In the genomic region with DNA sequence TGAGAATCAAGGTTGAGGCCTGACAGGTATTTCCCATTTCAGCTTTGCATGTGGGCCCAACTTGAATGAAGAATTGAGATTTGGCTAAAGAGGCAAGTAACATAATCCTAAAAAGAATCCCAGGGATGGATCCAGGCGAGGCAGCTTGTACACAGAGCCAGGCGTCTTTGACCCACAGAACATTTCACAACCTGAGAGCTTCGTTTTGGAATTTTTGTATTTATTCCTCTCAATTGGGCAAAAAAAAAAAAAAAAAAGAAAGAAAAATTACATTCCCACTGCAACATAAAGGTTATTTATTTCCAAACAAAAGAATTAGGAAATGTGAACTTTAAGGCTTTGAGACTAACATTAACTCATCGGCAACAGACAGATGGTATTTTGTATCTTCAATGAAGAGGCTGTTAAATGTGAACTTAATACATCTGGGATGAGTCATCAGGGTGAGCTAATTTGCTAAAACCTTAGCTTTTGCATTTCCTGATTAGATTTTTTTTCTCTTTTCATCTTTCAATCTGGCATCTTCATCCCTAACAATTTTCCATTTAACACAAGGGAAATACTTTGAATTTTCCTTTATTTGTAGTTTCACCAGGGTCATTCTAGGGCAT, we compare ENCODE assay signal across 1 cellular context.
A peak's percentile ranks its signal among the peaks of the same experiment; 100 is the strongest.
TF ChIP-seq lines count a peak whose summit lies in the region.

No MANE protein-coding gene starts in this region.

TF ChIP-seq in HEK293, 187 proteins besides CTCF, POLR2A, EP300 and RAD21 (continued from another document):
- TF ChIP-seq REST (tag by site-specific recombination; IDR thresholded peaks at IDR 0.05) = no peak
- no peak for TF ChIP-seq ZNF133 (tag by site-specific recombination; IDR thresholded peaks at IDR 0.05)
- no peak for TF ChIP-seq SP2 (tag by site-specific recombination; IDR thresholded peaks at IDR 0.05)
- TF ChIP-seq, protein P1, sequence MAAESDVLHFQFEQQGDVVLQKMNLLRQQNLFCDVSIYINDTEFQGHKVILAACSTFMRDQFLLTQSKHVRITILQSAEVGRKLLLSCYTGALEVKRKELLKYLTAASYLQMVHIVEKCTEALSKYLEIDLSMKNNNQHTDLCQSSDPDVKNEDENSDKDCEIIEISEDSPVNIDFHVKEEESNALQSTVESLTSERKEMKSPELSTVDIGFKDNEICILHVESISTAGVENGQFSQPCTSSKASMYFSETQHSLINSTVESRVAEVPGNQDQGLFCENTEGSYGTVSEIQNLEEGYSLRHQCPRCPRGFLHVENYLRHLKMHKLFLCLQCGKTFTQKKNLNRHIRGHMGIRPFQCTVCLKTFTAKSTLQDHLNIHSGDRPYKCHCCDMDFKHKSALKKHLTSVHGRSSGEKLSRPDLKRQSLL (tag by site-specific recombination; IDR thresholded peaks at IDR 0.05) = no peak
- TF ChIP-seq ZNF768 (tag by site-specific recombination; IDR thresholded peaks at IDR 0.05) = no peak
- TF ChIP-seq, protein P2, sequence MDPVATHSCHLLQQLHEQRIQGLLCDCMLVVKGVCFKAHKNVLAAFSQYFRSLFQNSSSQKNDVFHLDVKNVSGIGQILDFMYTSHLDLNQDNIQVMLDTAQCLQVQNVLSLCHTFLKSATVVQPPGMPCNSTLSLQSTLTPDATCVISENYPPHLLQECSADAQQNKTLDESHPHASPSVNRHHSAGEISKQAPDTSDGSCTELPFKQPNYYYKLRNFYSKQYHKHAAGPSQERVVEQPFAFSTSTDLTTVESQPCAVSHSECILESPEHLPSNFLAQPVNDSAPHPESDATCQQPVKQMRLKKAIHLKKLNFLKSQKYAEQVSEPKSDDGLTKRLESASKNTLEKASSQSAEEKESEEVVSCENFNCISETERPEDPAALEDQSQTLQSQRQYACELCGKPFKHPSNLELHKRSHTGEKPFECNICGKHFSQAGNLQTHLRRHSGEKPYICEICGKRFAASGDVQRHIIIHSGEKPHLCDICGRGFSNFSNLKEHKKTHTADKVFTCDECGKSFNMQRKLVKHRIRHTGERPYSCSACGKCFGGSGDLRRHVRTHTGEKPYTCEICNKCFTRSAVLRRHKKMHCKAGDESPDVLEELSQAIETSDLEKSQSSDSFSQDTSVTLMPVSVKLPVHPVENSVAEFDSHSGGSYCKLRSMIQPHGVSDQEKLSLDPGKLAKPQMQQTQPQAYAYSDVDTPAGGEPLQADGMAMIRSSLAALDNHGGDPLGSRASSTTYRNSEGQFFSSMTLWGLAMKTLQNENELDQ (tag by site-specific recombination; IDR thresholded peaks at IDR 0.05; ENCODE audit: low read depth) = no peak
- TF ChIP-seq, protein P3, sequence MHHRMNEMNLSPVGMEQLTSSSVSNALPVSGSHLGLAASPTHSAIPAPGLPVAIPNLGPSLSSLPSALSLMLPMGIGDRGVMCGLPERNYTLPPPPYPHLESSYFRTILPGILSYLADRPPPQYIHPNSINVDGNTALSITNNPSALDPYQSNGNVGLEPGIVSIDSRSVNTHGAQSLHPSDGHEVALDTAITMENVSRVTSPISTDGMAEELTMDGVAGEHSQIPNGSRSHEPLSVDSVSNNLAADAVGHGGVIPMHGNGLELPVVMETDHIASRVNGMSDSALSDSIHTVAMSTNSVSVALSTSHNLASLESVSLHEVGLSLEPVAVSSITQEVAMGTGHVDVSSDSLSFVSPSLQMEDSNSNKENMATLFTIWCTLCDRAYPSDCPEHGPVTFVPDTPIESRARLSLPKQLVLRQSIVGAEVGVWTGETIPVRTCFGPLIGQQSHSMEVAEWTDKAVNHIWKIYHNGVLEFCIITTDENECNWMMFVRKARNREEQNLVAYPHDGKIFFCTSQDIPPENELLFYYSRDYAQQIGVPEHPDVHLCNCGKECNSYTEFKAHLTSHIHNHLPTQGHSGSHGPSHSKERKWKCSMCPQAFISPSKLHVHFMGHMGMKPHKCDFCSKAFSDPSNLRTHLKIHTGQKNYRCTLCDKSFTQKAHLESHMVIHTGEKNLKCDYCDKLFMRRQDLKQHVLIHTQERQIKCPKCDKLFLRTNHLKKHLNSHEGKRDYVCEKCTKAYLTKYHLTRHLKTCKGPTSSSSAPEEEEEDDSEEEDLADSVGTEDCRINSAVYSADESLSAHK (tag by site-specific recombination; IDR thresholded peaks at IDR 0.05) = no peak
- TF ChIP-seq ZNF175 (tag by site-specific recombination; IDR thresholded peaks at IDR 0.05) = no peak
- TF ChIP-seq, protein P4, sequence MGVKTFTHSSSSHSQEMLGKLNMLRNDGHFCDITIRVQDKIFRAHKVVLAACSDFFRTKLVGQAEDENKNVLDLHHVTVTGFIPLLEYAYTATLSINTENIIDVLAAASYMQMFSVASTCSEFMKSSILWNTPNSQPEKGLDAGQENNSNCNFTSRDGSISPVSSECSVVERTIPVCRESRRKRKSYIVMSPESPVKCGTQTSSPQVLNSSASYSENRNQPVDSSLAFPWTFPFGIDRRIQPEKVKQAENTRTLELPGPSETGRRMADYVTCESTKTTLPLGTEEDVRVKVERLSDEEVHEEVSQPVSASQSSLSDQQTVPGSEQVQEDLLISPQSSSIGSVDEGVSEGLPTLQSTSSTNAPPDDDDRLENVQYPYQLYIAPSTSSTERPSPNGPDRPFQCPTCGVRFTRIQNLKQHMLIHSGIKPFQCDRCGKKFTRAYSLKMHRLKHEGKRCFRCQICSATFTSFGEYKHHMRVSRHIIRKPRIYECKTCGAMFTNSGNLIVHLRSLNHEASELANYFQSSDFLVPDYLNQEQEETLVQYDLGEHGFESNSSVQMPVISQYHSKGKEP (tag by site-specific recombination; IDR thresholded peaks at IDR 0.05) = no peak
- TF ChIP-seq ZNF610 (tag by site-specific recombination; IDR thresholded peaks at IDR 0.05; ENCODE audit: borderline replicate concordance) = no peak
- TF ChIP-seq, protein P5, sequence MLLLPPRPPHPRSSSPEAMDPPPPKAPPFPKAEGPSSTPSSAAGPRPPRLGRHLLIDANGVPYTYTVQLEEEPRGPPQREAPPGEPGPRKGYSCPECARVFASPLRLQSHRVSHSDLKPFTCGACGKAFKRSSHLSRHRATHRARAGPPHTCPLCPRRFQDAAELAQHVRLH (tag by site-specific recombination; IDR thresholded peaks at IDR 0.05) = no peak
- TF ChIP-seq ZNF629 (tag by site-specific recombination; IDR thresholded peaks at IDR 0.05) = 0 out of 2 replicates have a peak, but pooled peaks have one; percentile 19
- TF ChIP-seq ZNF560 (tag by site-specific recombination; IDR thresholded peaks at IDR 0.05; ENCODE audit: borderline replicate concordance) = no peak
- TF ChIP-seq ZNF366 (tag by site-specific recombination; conservative IDR thresholded peaks at IDR 0.05) = no peak
- TF ChIP-seq, protein P6, sequence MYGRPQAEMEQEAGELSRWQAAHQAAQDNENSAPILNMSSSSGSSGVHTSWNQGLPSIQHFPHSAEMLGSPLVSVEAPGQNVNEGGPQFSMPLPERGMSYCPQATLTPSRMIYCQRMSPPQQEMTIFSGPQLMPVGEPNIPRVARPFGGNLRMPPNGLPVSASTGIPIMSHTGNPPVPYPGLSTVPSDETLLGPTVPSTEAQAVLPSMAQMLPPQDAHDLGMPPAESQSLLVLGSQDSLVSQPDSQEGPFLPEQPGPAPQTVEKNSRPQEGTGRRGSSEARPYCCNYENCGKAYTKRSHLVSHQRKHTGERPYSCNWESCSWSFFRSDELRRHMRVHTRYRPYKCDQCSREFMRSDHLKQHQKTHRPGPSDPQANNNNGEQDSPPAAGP (tag by site-specific recombination; IDR thresholded peaks at IDR 0.05) = no peak
- no peak for TF ChIP-seq RBAK (tag by site-specific recombination; IDR thresholded peaks at IDR 0.05)
- no peak for TF ChIP-seq ZNF184 (tag by site-specific recombination; IDR thresholded peaks at IDR 0.05)
- TF ChIP-seq ZNF677 (tag by site-specific recombination; IDR thresholded peaks at IDR 0.05) = no peak
- TF ChIP-seq ZNF843 (tag by site-specific recombination; IDR thresholded peaks at IDR 0.05) = no peak
- no peak for TF ChIP-seq ZNF423 (tag by site-specific recombination; IDR thresholded peaks at IDR 0.05)
- no peak for TF ChIP-seq ZNF341 (tag by site-specific recombination; IDR thresholded peaks at IDR 0.05; ENCODE audit: low read depth)
- no peak for TF ChIP-seq ZIC2 (tag by site-specific recombination; IDR thresholded peaks at IDR 0.05)
- TF ChIP-seq ZNF707 (tag by site-specific recombination; IDR thresholded peaks at IDR 0.05) = no peak
- TF ChIP-seq ZNF155 (tag by site-specific recombination; IDR thresholded peaks at IDR 0.05) = no peak
- peak; percentile 61; the same call in 1 of the 2 replicates for TF ChIP-seq ZNF664 (tag by site-specific recombination; IDR thresholded peaks at IDR 0.05)
- no peak for TF ChIP-seq ZNF473 (tag by site-specific recombination; IDR thresholded peaks at IDR 0.05)
- TF ChIP-seq, protein P7, sequence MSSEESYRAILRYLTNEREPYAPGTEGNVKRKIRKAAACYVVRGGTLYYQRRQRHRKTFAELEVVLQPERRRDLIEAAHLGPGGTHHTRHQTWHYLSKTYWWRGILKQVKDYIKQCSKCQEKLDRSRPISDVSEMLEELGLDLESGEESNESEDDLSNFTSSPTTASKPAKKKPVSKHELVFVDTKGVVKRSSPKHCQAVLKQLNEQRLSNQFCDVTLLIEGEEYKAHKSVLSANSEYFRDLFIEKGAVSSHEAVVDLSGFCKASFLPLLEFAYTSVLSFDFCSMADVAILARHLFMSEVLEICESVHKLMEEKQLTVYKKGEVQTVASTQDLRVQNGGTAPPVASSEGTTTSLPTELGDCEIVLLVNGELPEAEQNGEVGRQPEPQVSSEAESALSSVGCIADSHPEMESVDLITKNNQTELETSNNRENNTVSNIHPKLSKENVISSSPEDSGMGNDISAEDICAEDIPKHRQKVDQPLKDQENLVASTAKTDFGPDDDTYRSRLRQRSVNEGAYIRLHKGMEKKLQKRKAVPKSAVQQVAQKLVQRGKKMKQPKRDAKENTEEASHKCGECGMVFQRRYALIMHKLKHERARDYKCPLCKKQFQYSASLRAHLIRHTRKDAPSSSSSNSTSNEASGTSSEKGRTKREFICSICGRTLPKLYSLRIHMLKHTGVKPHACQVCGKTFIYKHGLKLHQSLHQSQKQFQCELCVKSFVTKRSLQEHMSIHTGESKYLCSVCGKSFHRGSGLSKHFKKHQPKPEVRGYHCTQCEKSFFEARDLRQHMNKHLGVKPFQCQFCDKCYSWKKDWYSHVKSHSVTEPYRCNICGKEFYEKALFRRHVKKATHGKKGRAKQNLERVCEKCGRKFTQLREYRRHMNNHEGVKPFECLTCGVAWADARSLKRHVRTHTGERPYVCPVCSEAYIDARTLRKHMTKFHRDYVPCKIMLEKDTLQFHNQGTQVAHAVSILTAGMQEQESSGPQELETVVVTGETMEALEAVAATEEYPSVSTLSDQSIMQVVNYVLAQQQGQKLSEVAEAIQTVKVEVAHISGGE (tag by site-specific recombination; conservative IDR thresholded peaks at IDR 0.05; ENCODE audit: low read depth) = no peak
- TF ChIP-seq, protein P8, sequence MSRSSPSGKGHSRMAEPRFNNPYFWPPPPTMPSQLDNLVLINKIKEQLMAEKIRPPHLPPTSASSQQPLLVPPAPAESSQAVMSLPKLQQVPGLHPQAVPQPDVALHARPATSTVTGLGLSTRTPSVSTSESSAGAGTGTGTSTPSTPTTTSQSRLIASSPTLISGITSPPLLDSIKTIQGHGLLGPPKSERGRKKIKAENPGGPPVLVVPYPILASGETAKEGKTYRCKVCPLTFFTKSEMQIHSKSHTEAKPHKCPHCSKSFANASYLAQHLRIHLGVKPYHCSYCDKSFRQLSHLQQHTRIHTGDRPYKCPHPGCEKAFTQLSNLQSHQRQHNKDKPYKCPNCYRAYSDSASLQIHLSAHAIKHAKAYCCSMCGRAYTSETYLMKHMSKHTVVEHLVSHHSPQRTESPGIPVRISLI (tag by site-specific recombination; IDR thresholded peaks at IDR 0.05) = 0 out of 2 replicates have a peak, but pooled peaks have one; percentile 27
- TF ChIP-seq ZNF513 (tag by site-specific recombination; IDR thresholded peaks at IDR 0.05) = no peak
- TF ChIP-seq ZEB2 (tag by site-specific recombination; IDR thresholded peaks at IDR 0.05) = no peak
- no peak for TF ChIP-seq ZBTB20 (tag by site-specific recombination; IDR thresholded peaks at IDR 0.05)
- TF ChIP-seq, protein P9, sequence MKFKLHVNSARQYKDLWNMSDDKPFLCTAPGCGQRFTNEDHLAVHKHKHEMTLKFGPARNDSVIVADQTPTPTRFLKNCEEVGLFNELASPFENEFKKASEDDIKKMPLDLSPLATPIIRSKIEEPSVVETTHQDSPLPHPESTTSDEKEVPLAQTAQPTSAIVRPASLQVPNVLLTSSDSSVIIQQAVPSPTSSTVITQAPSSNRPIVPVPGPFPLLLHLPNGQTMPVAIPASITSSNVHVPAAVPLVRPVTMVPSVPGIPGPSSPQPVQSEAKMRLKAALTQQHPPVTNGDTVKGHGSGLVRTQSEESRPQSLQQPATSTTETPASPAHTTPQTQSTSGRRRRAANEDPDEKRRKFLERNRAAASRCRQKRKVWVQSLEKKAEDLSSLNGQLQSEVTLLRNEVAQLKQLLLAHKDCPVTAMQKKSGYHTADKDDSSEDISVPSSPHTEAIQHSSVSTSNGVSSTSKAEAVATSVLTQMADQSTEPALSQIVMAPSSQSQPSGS (tag by site-specific recombination; IDR thresholded peaks at IDR 0.05; ENCODE audit: low read depth) = no peak
